ENCODE assay signal across 16 cellular contexts in the genomic region with DNA sequence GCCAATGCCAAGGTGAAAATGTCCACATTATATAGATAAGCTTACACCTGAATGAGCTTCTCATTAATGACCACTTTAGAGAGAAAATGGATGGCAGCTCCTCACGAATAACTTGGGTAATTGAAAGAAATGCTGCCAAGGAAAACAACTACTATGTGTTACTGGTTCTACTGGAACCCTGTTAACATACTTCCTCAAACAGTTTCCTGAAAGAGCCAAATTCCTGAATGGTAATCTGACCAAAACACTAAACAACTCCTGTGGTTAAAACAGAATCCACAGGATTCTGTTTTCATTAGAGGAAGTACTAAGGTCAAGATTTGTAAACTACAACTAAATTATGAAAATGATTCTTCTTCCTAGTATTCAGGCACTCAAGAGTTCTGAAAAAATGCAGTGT.
DNase-seq lines count a peak whose midpoint lies in the region; ATAC-seq and TF ChIP-seq lines count a peak whose summit lies in the region.
"Had no signal": no experiment of that assay in that cellular context is flagged by ENCODE, and none has a peak within 500 bp of the region (broad histone marks: within the 10 kb centered on the region; RNA-seq: fewer than 3 reads in every experiment).

No MANE protein-coding gene starts in this region.

- CTCF ChIA-PET in HCT116 (lab: Charles Lee) = no interaction called here

- peak; percentile 53 for DNase-seq in AG08395 (ENCODE audit: low spot score)
- no peak for DNase-seq in HCT116 (ENCODE audit: low read depth, low spot score)
- peak; percentile 9 for DNase-seq in fibroblast of pulmonary artery (ENCODE audit: low read depth)
- no peak for DNase-seq in WERI-Rb-1
- DNase-seq in Karpas-422 = no peak
- DNase-seq in hypothalamus (lab: John Stamatoyannopoulos, UW) = no peak
- DNase-seq: ACHN, adrenal gland, cortex of kidney, HFFc6, NCI-H446 treated with DMSO at 0.1 percent for 48 hours, Peyer's patch, T-helper 1 cell had no signal

- H3K4me1 ChIP-seq in HCT116 (ENCODE audit: control insufficient read depth in 1 of 2, insufficient read depth in 2 of 2, low read length in 2 of 2) = peaks cover 0 to 3% of the 10 kb centered on the region in 2 experiments; a peak in 1 of 4 replicates
- H3K4me1 ChIP-seq in Karpas-422 (ENCODE audit: low read length) = no peaks in the 10 kb centered on the region
- H3K4me1 ChIP-seq: adrenal gland, gastroesophageal sphincter, Peyer's patch had no signal

- intact Hi-C loops in HCT116 (cut with micrococcal nuclease) = no loop called here

- H3K4me2 ChIP-seq in HCT116 (ENCODE audit: low read length) = no peak overlapping the region
- no peak overlapping the region for H3K4me2 ChIP-seq in Karpas-422 (ENCODE audit: low read depth, low read length, poor library complexity, severe bottlenecking)

- no peaks in the 10 kb centered on the region for H4K20me1 ChIP-seq in HCT116 (ENCODE audit: insufficient read depth)
- no peaks in the 10 kb centered on the region for H4K20me1 ChIP-seq in Karpas-422 (ENCODE audit: insufficient read depth, low read depth, low read length)

- H3K36me3 ChIP-seq in HCT116 (ENCODE audit: control insufficient read depth in 1 of 2, insufficient read depth in 2 of 2, low read length in 2 of 2) (no peaks in the 10 kb centered on the region), WERI-Rb-1 (no peaks in the 10 kb centered on the region), Karpas-422 (ENCODE audit: insufficient read depth, low read length) (no peaks in the 10 kb centered on the region)
- H3K36me3 ChIP-seq: adrenal gland, gastroesophageal sphincter, Peyer's patch had no signal

- H3K9ac ChIP-seq in HCT116 (ENCODE audit: low read length) = no peak overlapping the region
- no peak overlapping the region for H3K9ac ChIP-seq in Karpas-422 (ENCODE audit: low read length)

- H3K79me2 ChIP-seq in HCT116 (ENCODE audit: insufficient read depth, low read length) = no peaks in the 10 kb centered on the region
- no peaks in the 10 kb centered on the region for H3K79me2 ChIP-seq in Karpas-422 (ENCODE audit: low read length)

- no TSS peak for BruUV-seq in HCT116 (replicated peaks; lab: Mats Ljungman, UMichigan)

- TF ChIP-seq CTCF in HCT116 (IDR thresholded peaks at IDR 0.05 in 2 of 3, conservative IDR thresholded peaks at IDR 0.05 in 1 of 3; ENCODE audit: borderline replicate concordance in 1 of 3, insufficient read depth in 1 of 3, low read depth in 2 of 3, low read length in 2 of 3) (no peak), VCaP (conservative IDR thresholded peaks at IDR 0.05) (no peak), fibroblast of pulmonary artery (IDR thresholded peaks at IDR 0.05; ENCODE audit: low read length, missing control alignments) (no peak), WERI-Rb-1 (IDR thresholded peaks at IDR 0.05; ENCODE audit: low read depth, low read length) (no peak)

- no peaks in the 10 kb centered on the region for H3K9me2 ChIP-seq in HCT116 (ENCODE audit: insufficient read depth)
- no peaks in the 10 kb centered on the region for H3K9me2 ChIP-seq in Karpas-422 (replicated peaks; ENCODE audit: insufficient read depth, low read length)

- H3K9me3 ChIP-seq in HCT116 (ENCODE audit: control insufficient read depth in 1 of 2, insufficient read depth in 1 of 2, low read depth in 1 of 2, low read length in 2 of 2) (no peaks in the 10 kb centered on the region), WERI-Rb-1 (ENCODE audit: severe bottlenecking) (no peaks in the 10 kb centered on the region), Karpas-422 (ENCODE audit: low read length) (no peaks in the 10 kb centered on the region)
- H3K9me3 ChIP-seq: adrenal gland, gastroesophageal sphincter, Peyer's patch had no signal

- no peaks in the 10 kb centered on the region for H3K27me3 ChIP-seq in HCT116 (ENCODE audit: insufficient read depth, low read length)
- no peaks in the 10 kb centered on the region for H3K27me3 ChIP-seq in WERI-Rb-1 (ENCODE audit: insufficient read depth, low read depth, severe bottlenecking)
- H3K27me3 ChIP-seq in Karpas-422 (ENCODE audit: low read length) = no peaks in the 10 kb centered on the region
- H3K27me3 ChIP-seq: adrenal gland, gastroesophageal sphincter, Peyer's patch had no signal

- H3K27ac ChIP-seq in HCT116 (ENCODE audit: low read depth, low read length) (no peak overlapping the region), VCaP (peak overlapping the region; percentile 52), WERI-Rb-1 (no peak overlapping the region), Karpas-422 (ENCODE audit: low read length) (no peak overlapping the region)
- H3K27ac ChIP-seq: adrenal gland, gastroesophageal sphincter, Peyer's patch had no signal

- TF ChIP-seq RAD21 in HCT116 (IDR thresholded peaks at IDR 0.05; ENCODE audit: low read depth) = no peak

- TF ChIP-seq POLR2A in HCT116 (IDR thresholded peaks at IDR 0.05; ENCODE audit: borderline replicate concordance, extremely low read depth, insufficient read depth, insufficient read length) = no peak

- no peak overlapping the region for H2AFZ ChIP-seq in HCT116 (ENCODE audit: low read depth, low read length, poor library complexity, severe bottlenecking)
- no peak overlapping the region for H2AFZ ChIP-seq in Karpas-422 (ENCODE audit: low read length)

- POLR2A ChIA-PET in HCT116 (lab: Charles Lee) = no interaction called here

- RAD21 ChIA-PET in HCT116 (lab: Charles Lee; ENCODE audit: low non-redundant PET in 1 of 2, low total read pairs in 2 of 2, uncharacterized antibody in 2 of 2, unreplicated experiment in 2 of 2) = no interaction called here

- ATAC-seq in HCT116 = no peak
- ATAC-seq in GM19395 (IDR thresholded peaks at IDR 0.05; ENCODE audit: unreplicated experiment) = no peak
- ATAC-seq: gastroesophageal sphincter had no signal

- H3K4me3 ChIP-seq in HCT116 (replicated peaks in 1 of 2; ENCODE audit: low read depth in 1 of 2, low read length in 2 of 2) = no peak overlapping the region
- no peak overlapping the region for H3K4me3 ChIP-seq in fibroblast of pulmonary artery (replicated peaks; ENCODE audit: low read depth, low read length)
- no peak overlapping the region for H3K4me3 ChIP-seq in WERI-Rb-1 (ENCODE audit: low read depth, low read length)
- H3K4me3 ChIP-seq in Karpas-422 (ENCODE audit: low read length) = no peak overlapping the region
- H3K4me3 ChIP-seq: adrenal gland, gastroesophageal sphincter, Peyer's patch had no signal

TF ChIP-seq in HCT116, 20 proteins besides CTCF, POLR2A, EP300 and RAD21:
- peak; percentile 26; the same call in 1 of the 2 replicates for TF ChIP-seq SP1 (IDR thresholded peaks at IDR 0.05; ENCODE audit: low read depth)
- TF ChIP-seq, protein P1, sequence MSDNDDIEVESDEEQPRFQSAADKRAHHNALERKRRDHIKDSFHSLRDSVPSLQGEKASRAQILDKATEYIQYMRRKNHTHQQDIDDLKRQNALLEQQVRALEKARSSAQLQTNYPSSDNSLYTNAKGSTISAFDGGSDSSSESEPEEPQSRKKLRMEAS (IDR thresholded peaks at IDR 0.05) = no peak

Comparison
In these comparisons a context has a peak if more than half of its experiments do, and no peak if none do; other contexts are left out.
1. DNase-seq: peak in AG08395 (single experiment) and fibroblast of pulmonary artery (single experiment); none in HCT116 (single experiment), WERI-Rb-1 (single experiment), Karpas-422 (single experiment) and hypothalamus (0 of 51).